Comparison of ENCODE assay signal across 12 cellular contexts in genomic region chr18:64271975-64272659, GRCh38.
DNase-seq lines count a peak whose midpoint lies in the region; ATAC-seq and TF ChIP-seq lines count a peak whose summit lies in the region.
"Had no signal": no experiment of that assay in that cellular context is flagged by ENCODE, and none has a peak within 500 bp of the region (broad histone marks: within the 10 kb centered on the region; RNA-seq: fewer than 3 reads in every experiment).

No MANE protein-coding gene starts in this region.

- H3K4ac ChIP-seq in trophoblast cell (ENCODE audit: low read depth, low read length): no peak overlapping the region

- H2AK5ac ChIP-seq in trophoblast cell (ENCODE audit: low read length): no peak overlapping the region

- peak overlapping the region; percentile 64 for H3K18ac ChIP-seq in trophoblast cell (ENCODE audit: low read length)

- peak overlapping the region; percentile 40 for H3K14ac ChIP-seq in trophoblast cell (ENCODE audit: low read length)

- H4K8ac ChIP-seq in trophoblast cell (ENCODE audit: low read depth, low read length): no peak overlapping the region

- H3K9me3 ChIP-seq in HUES64 (ENCODE audit: insufficient read depth, low read depth, low read length) (peaks cover 10% of the 10 kb centered on the region; the same call in 1 of the 2 replicates), iPS-18a (ENCODE audit: control insufficient read depth, low read depth, low read length) (no peaks in the 10 kb centered on the region), trophoblast cell (ENCODE audit: insufficient read depth, low read depth, low read length) (no peaks in the 10 kb centered on the region)

- no peak overlapping the region; the same call in 2 of the 3 replicates for H3K4me3 Mint-ChIP-seq in GM23338
- H3K4me3 Mint-ChIP-seq: B cell; CD14-positive monocyte; CD8-positive, alpha-beta T cell had no signal

- no peak overlapping the region for H4K91ac ChIP-seq in trophoblast cell (ENCODE audit: low read depth, low read length)

- no peaks in the 10 kb centered on the region for H3K27me3 ChIP-seq in GM23338 (ENCODE audit: insufficient read depth)
- no peaks in the 10 kb centered on the region for H3K27me3 ChIP-seq in HUES64 (ENCODE audit: insufficient read depth, low read length)
- H3K27me3 ChIP-seq in iPS-18a (ENCODE audit: control insufficient read depth, insufficient read depth, low read length): no peaks in the 10 kb centered on the region
- no peaks in the 10 kb centered on the region for H3K27me3 ChIP-seq in trophoblast cell (ENCODE audit: insufficient read depth, low read length)

- peaks cover 5% of the 10 kb centered on the region for H3K9me2 ChIP-seq in GM23338 (ENCODE audit: insufficient read depth)

- H3K36me3 Mint-ChIP-seq in GM23338 (ENCODE audit: low read depth): peaks cover 15% of the 10 kb centered on the region; the same call in 2 of the 3 replicates
- H3K36me3 Mint-ChIP-seq: CD14-positive monocyte; CD8-positive, alpha-beta T cell had no signal

- peaks cover 63% of the 10 kb centered on the region for H3K4me1 Mint-ChIP-seq in GM23338

- no peak for ATAC-seq in GM23338
- ATAC-seq: CD8-positive, alpha-beta T cell; HCT116 had no signal

- H3K4me1 ChIP-seq in GM23338 (ENCODE audit: insufficient read depth): peaks cover 29% of the 10 kb centered on the region
- peaks cover 39% of the 10 kb centered on the region for H3K4me1 ChIP-seq in HUES64 (ENCODE audit: insufficient read depth, low read length)
- peaks cover 41% of the 10 kb centered on the region for H3K4me1 ChIP-seq in iPS-18a (ENCODE audit: control insufficient read depth, low read depth, low read length)
- peaks cover 5 to 6% of the 10 kb centered on the region in 2 experiments for H3K4me1 ChIP-seq in trophoblast cell (ENCODE audit: control insufficient read depth in 1 of 2, insufficient read depth in 2 of 2, low read length in 2 of 2)

- H3K27ac ChIP-seq in GM23338 (ENCODE audit: low read depth): peak overlapping the region; percentile 85; the same call in 1 of the 2 replicates
- H3K27ac ChIP-seq in HUES64 (ENCODE audit: low read depth, low read length): peak overlapping the region; percentile 97; the same call in 1 of the 2 replicates
- peak overlapping the region; percentile 80 for H3K27ac ChIP-seq in iPS-18a (ENCODE audit: low read length)
- H3K27ac ChIP-seq in trophoblast cell (ENCODE audit: low read depth, low read length): no peak overlapping the region

- no peaks in the 10 kb centered on the region for H3K79me2 ChIP-seq in GM23338 (replicated peaks; ENCODE audit: insufficient read depth)
- no peaks in the 10 kb centered on the region for H3K79me2 ChIP-seq in trophoblast cell (ENCODE audit: control insufficient read depth, insufficient read depth, low read length, poor library complexity)

- H2BK12ac ChIP-seq in trophoblast cell (ENCODE audit: low read length): peak overlapping the region; percentile 84

- no peaks in the 10 kb centered on the region for H3K36me3 ChIP-seq in GM23338 (ENCODE audit: insufficient read depth)
- H3K36me3 ChIP-seq in HUES64 (ENCODE audit: insufficient read depth, low read length): no peaks in the 10 kb centered on the region; the same call in 1 of the 2 replicates
- no peaks in the 10 kb centered on the region for H3K36me3 ChIP-seq in iPS-18a (ENCODE audit: control insufficient read depth, low read depth, low read length)
- H3K36me3 ChIP-seq in trophoblast cell (ENCODE audit: control insufficient read depth in 1 of 2, insufficient read depth in 2 of 2, low read length in 2 of 2): no peaks in the 10 kb centered on the region

- H3K23ac ChIP-seq in trophoblast cell (ENCODE audit: low read length): no peak overlapping the region

- DNase-seq in GM23338 (ENCODE audit: low spot score): no peak
- no peak for DNase-seq in trophoblast cell
- DNase-seq in activated CD8-positive, alpha-beta memory T cell treated with anti-CD3 and anti-CD28 coated beads for 24 hours: no peak
- no peak for DNase-seq in kidney glomerular epithelial cell (lab: John Stamatoyannopoulos, UW)
- DNase-seq in occipital lobe (lab: John Stamatoyannopoulos, UW): no peak
- DNase-seq: CD8-positive, alpha-beta T cell; EL had no signal

- no peaks in the 10 kb centered on the region for H3K79me1 ChIP-seq in trophoblast cell (ENCODE audit: low read length)

- WGBS in HUES64: 89% methylated on average over 6 of the region's 6 CpGs
- WGBS in trophoblast cell (ENCODE audit: extremely low coverage, insufficient coverage, insufficient read length): no CpG with 5 or more reads among the region's 6 CpGs

- peak overlapping the region; percentile 82 for H3K27ac Mint-ChIP-seq in GM23338
- H3K27ac Mint-ChIP-seq: B cell; CD14-positive monocyte; CD8-positive, alpha-beta T cell had no signal

- no peaks in the 10 kb centered on the region for H4K20me1 ChIP-seq in GM23338 (replicated peaks; ENCODE audit: insufficient read depth)

- TF ChIP-seq CTCF in GM23338 (conservative IDR thresholded peaks at IDR 0.05; ENCODE audit: low read depth in 2 of 2): no peak

- H2BK5ac ChIP-seq in trophoblast cell (ENCODE audit: low read depth, low read length, poor library complexity): no peak overlapping the region

- H3K9ac ChIP-seq in HUES64 (ENCODE audit: low read depth, low read length) (no peak overlapping the region), iPS-18a (ENCODE audit: low read length) (no peak overlapping the region), trophoblast cell (ENCODE audit: low read length) (no peak overlapping the region)

- H2AFZ ChIP-seq in GM23338: no peak overlapping the region
- no peak overlapping the region for H2AFZ ChIP-seq in trophoblast cell (ENCODE audit: insufficient read depth, low read length, poor library complexity)

- H3F3A ChIP-seq in GM23338 (replicated peaks; ENCODE audit: low read depth): peaks cover 5% of the 10 kb centered on the region; the same call in 1 of the 2 replicates

- peaks cover 6% of the 10 kb centered on the region; the same call in 1 of the 3 replicates for H3K9me3 Mint-ChIP-seq in GM23338

- no peak overlapping the region for H3K4me3 ChIP-seq in GM23338
- H3K4me3 ChIP-seq in HUES64 (ENCODE audit: low read length): no peak overlapping the region
- H3K4me3 ChIP-seq in iPS-18a (ENCODE audit: low read length): no peak overlapping the region
- no peak overlapping the region for H3K4me3 ChIP-seq in trophoblast cell (ENCODE audit: low read depth, low read length)

- no peak overlapping the region for H4K12ac ChIP-seq in trophoblast cell (ENCODE audit: low read depth, low read length)

- peak overlapping the region; percentile 31; the same call in 1 of the 2 replicates for H3K4me2 ChIP-seq in GM23338
- H3K4me2 ChIP-seq in trophoblast cell (ENCODE audit: low read length): no peak overlapping the region

- peaks cover 8% of the 10 kb centered on the region for H3K27me3 Mint-ChIP-seq in GM23338 (ENCODE audit: insufficient read depth, low read depth, poor library complexity)
- H3K27me3 Mint-ChIP-seq: B cell had no signal

- H2BK120ac ChIP-seq in trophoblast cell (ENCODE audit: insufficient read depth, low read length, poor library complexity): peak overlapping the region; percentile 43

TF ChIP-seq in GM23338, 12 proteins besides CTCF, POLR2A, EP300 and RAD21 (continues in another document):
- no peak for TF ChIP-seq POLR2AphosphoS5 (IDR thresholded peaks at IDR 0.05; ENCODE audit: low read depth)
- TF ChIP-seq ZNF114 (CRISPR knock-in tag; IDR thresholded peaks at IDR 0.05): no peak
- TF ChIP-seq STAT1 (IDR thresholded peaks at IDR 0.05; ENCODE audit: unreplicated experiment): no peak
- no peak for TF ChIP-seq ETS1 (IDR thresholded peaks at IDR 0.05)
- TF ChIP-seq CREB1 (CRISPR knock-in tag; IDR thresholded peaks at IDR 0.05; ENCODE audit: low read depth): no peak
- TF ChIP-seq REST (IDR thresholded peaks at IDR 0.05; ENCODE audit: unreplicated experiment): no peak
